ENCODE assay signal across 13 cellular contexts in genomic region chr13:73717632-73718031, GRCh38.
A peak's percentile ranks its signal among the peaks of the same experiment; 100 is the strongest.
DNase-seq lines count a peak whose midpoint lies in the region; ATAC-seq and TF ChIP-seq lines count a peak whose summit lies in the region.
"Had no signal": no experiment of that assay in that cellular context is flagged by ENCODE, and none has a peak within 500 bp of the region (broad histone marks: within the 10 kb centered on the region; RNA-seq: fewer than 3 reads in every experiment).

No MANE protein-coding gene starts in this region.

- POLR2A ChIA-PET in MCF 10A (lab: Yijun Ruan, JAX) = interaction anchor here (0.7 to 1.2 kb wide), 3 partner anchors 380 to 1507 kb away, joined by 3 to 6 read pairs (median 3); no protein-coding TSS in a partner anchor

- TF ChIP-seq POLR2A in breast epithelium (IDR thresholded peaks at IDR 0.05) = no peak

- peaks cover 28% of the 10 kb centered on the region for H3K4me1 Mint-ChIP-seq in MCF 10A (ENCODE audit: insufficient read depth, unreplicated experiment)
- H3K4me1 Mint-ChIP-seq in T-helper 2 cell treated with Interferon-gamma antibody and Interleukin-4, amounts not matched to agents 5 μg/mL and 100 μg/mL, for 36 hours (ENCODE audit: low read depth) = peaks cover 45% of the 10 kb centered on the region
- peaks cover 15 to 35% of the 10 kb centered on the region in 2 donors for H3K4me1 Mint-ChIP-seq in stimulated activated naive B cell treated with anti-CD40 and anti-IgM and Interleukin-4, amounts not matched to agents 10 μg/mL and 1 μg/mL and 100 μg/mL, for 72 hours

- H3K4me3 ChIP-seq in breast epithelium = no peak overlapping the region
- H3K4me3 ChIP-seq: heart right ventricle had no signal

- intact Hi-C loops in MCF 10A (cut with micrococcal nuclease) = no loop called here
- intact Hi-C loops in breast epithelium (cut with DNase I; ENCODE audit: low total_unique reads) = no loop called here
- intact Hi-C loops in posterior vena cava (cut with DNase I) = no loop called here

- H3K4me3 Mint-ChIP-seq in MCF 10A (ENCODE audit: unreplicated experiment) = no peak overlapping the region
- H3K4me3 Mint-ChIP-seq in T-helper 2 cell treated with Interferon-gamma antibody and Interleukin-4, amounts not matched to agents 5 μg/mL and 100 μg/mL, for 36 hours = peak overlapping the region; percentile 62
- no peak overlapping the region for H3K4me3 Mint-ChIP-seq in stimulated activated naive B cell treated with anti-CD40 and anti-IgM and Interleukin-4, amounts not matched to agents 10 μg/mL and 1 μg/mL and 100 μg/mL, for 72 hours

- H3K36me3 ChIP-seq in breast epithelium = no peaks in the 10 kb centered on the region

- DNase-seq in MCF 10A (ENCODE audit: unreplicated experiment) (no peak), breast epithelium (ENCODE audit: low spot score in 2 of 2) (no peak), epithelial cell of prostate (ENCODE audit: low read depth, low spot score) (peak; percentile 81), NCI-H1048 (lab: John Stamatoyannopoulos, UW) (no peak), posterior vena cava (ENCODE audit: low spot score) (no peak), NCI-H748 treated with DMSO at 0.1 percent for 48 hours (lab: John Stamatoyannopoulos, UW) (no peak)
- DNase-seq in T-helper 2 cell treated with Interferon-gamma antibody and Interleukin-4, amounts not matched to agents 5 μg/mL and 100 μg/mL, for 36 hours (ENCODE audit: low spot score) = peak; percentile 58
- no peak for DNase-seq in stimulated activated naive B cell treated with anti-CD40 and anti-IgM and Interleukin-4, amounts not matched to agents 10 μg/mL and 1 μg/mL and 100 μg/mL, for 72 hours
- DNase-seq: activated gamma-delta T cell; heart right ventricle; posterior cingulate gyrus; stimulated activated CD8-positive, alpha-beta memory T cell treated with anti-CD3 and anti-CD28 coated beads, Interleukin-4, amount 100 ng/mL, for 48 hours had no signal

- TF ChIP-seq CTCF in MCF 10A (IDR thresholded peaks at IDR 0.05; ENCODE audit: unreplicated experiment) (no peak), breast epithelium (IDR thresholded peaks at IDR 0.05) (no peak)

- CTCF ChIA-PET in MCF 10A (lab: Yijun Ruan, JAX) = interaction anchor here (0.6 to 1.7 kb wide), 3 partner anchors 50 to 1540 kb away, joined by 3 to 5 read pairs (median 4); no protein-coding TSS in a partner anchor

- no peak overlapping the region for H3K27ac ChIP-seq in breast epithelium
- H3K27ac ChIP-seq in epithelial cell of prostate = peak overlapping the region; percentile 76
- H3K27ac ChIP-seq: C4-2B, heart right ventricle had no signal

- H3K36me3 Mint-ChIP-seq in MCF 10A (ENCODE audit: insufficient read depth, unreplicated experiment) = no peaks in the 10 kb centered on the region
- peaks cover 29% of the 10 kb centered on the region for H3K36me3 Mint-ChIP-seq in T-helper 2 cell treated with Interferon-gamma antibody and Interleukin-4, amounts not matched to agents 5 μg/mL and 100 μg/mL, for 36 hours (ENCODE audit: low read depth)
- peaks cover 24 to 28% of the 10 kb centered on the region in 2 donors for H3K36me3 Mint-ChIP-seq in stimulated activated naive B cell treated with anti-CD40 and anti-IgM and Interleukin-4, amounts not matched to agents 10 μg/mL and 1 μg/mL and 100 μg/mL, for 72 hours

- no TSS peak for BruUV-seq in MCF 10A (replicated peaks; lab: Mats Ljungman, UMichigan)

- H3K27me3 Mint-ChIP-seq in MCF 10A (ENCODE audit: insufficient read depth, unreplicated experiment) = no peaks in the 10 kb centered on the region
- no peaks in the 10 kb centered on the region for H3K27me3 Mint-ChIP-seq in T-helper 2 cell treated with Interferon-gamma antibody and Interleukin-4, amounts not matched to agents 5 μg/mL and 100 μg/mL, for 36 hours (ENCODE audit: low read depth)
- H3K27me3 Mint-ChIP-seq in stimulated activated naive B cell treated with anti-CD40 and anti-IgM and Interleukin-4, amounts not matched to agents 10 μg/mL and 1 μg/mL and 100 μg/mL, for 72 hours = no peaks in the 10 kb centered on the region

- H3K27ac Mint-ChIP-seq in MCF 10A (ENCODE audit: low read depth, unreplicated experiment) = peak overlapping the region; percentile 12
- peak overlapping the region; percentile 3 for H3K27ac Mint-ChIP-seq in T-helper 2 cell treated with Interferon-gamma antibody and Interleukin-4, amounts not matched to agents 5 μg/mL and 100 μg/mL, for 36 hours
- H3K27ac Mint-ChIP-seq in stimulated activated naive B cell treated with anti-CD40 and anti-IgM and Interleukin-4, amounts not matched to agents 10 μg/mL and 1 μg/mL and 100 μg/mL, for 72 hours = peak overlapping the region; percentile 25

- no peaks in the 10 kb centered on the region for H3K4me1 ChIP-seq in breast epithelium

- H3K27me3 ChIP-seq in breast epithelium = no peaks in the 10 kb centered on the region
- H3K27me3 ChIP-seq: heart right ventricle had no signal

- no peak for ATAC-seq in stimulated activated naive B cell treated with anti-CD40 and anti-IgM and Interleukin-4, amounts not matched to agents 10 μg/mL and 1 μg/mL and 100 μg/mL, for 72 hours (replicated peaks)

- no peaks in the 10 kb centered on the region for H3K9me3 Mint-ChIP-seq in MCF 10A (ENCODE audit: unreplicated experiment)
- no peaks in the 10 kb centered on the region for H3K9me3 Mint-ChIP-seq in T-helper 2 cell treated with Interferon-gamma antibody and Interleukin-4, amounts not matched to agents 5 μg/mL and 100 μg/mL, for 36 hours
- no peaks in the 10 kb centered on the region for H3K9me3 Mint-ChIP-seq in stimulated activated naive B cell treated with anti-CD40 and anti-IgM and Interleukin-4, amounts not matched to agents 10 μg/mL and 1 μg/mL and 100 μg/mL, for 72 hours

- H3K9me3 ChIP-seq in breast epithelium = no peaks in the 10 kb centered on the region
- H3K9me3 ChIP-seq: heart right ventricle had no signal

Comparison
In these comparisons a context has a peak if more than half of its experiments do, and no peak if none do; other contexts are left out.
1. DNase-seq: peak in T-helper 2 cell treated with Interferon-gamma antibody and Interleukin-4, amounts not matched to agents 5 μg/mL and 100 μg/mL, for 36 hours (single experiment) and epithelial cell of prostate (single experiment); none in MCF 10A (single experiment), breast epithelium (0 of 2), stimulated activated naive B cell treated with anti-CD40 and anti-IgM and Interleukin-4, amounts not matched to agents 10 μg/mL and 1 μg/mL and 100 μg/mL, for 72 hours (single experiment), NCI-H1048 (single experiment), posterior vena cava (single experiment) and NCI-H748 treated with DMSO at 0.1 percent for 48 hours (single experiment).
2. Peak in every context shown above with its lines, with median percentiles within 50 percentile points of each other: H3K27ac Mint-ChIP-seq.